In the genomic region with DNA sequence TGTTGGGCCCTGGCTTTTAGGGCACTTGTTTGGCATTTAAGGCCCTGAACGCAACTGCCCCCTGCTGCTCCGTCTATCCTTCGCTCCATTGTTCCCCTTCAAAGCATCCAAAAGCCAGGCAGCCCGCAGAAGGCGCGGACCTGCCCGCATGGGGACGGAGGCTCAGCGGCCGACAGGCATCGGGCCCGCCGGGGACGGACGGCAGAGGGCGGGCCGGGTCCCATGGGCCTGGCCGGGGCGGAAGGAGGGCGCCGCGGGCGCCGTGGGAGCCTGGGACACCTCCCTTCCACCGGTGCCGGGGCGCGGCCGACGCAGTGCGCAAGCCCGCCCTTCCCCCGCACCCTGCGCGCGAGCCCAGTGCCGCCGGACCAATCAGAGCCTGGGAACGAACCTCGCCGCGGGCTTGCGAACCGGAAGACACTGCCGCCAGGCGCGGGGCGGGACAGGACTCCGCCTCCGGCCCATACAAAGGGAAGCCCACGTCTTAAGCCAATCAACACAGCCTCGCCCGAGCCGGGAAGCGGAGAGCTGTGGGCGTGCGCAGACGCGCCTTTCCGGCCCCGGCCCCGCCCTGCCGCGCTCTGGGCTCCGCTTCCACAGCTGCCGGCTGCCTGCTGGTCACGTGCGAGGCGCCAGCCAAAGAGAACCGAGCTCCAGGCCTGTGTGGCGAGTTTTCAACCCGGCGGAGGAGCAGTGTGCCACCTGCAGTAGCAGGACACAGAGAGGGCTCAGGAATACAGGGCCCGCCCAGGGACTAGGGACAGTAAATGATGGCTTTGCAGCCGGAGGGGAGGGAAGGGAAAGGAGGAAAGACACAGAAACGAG, we compare ENCODE assay signal across 8 cellular contexts. TPM values are rescaled to one million over a fixed set of nuclear protein-coding genes. Genes with fewer than 3 reads are reported as not detected.
A peak's percentile ranks its signal among the peaks of the same experiment; 100 is the strongest.
DNase-seq lines count a peak whose midpoint lies in the region; ATAC-seq and TF ChIP-seq lines count a peak whose summit lies in the region.

No MANE protein-coding gene starts in this region.

- peaks cover 10% of the 10 kb centered on the region for H3K4me1 ChIP-seq in testis

- H3K36me3 ChIP-seq in testis (ENCODE audit: low read depth, missing control alignments), result no peaks in the 10 kb centered on the region

- peaks cover 25% of the 10 kb centered on the region for H3K4me1 Mint-ChIP-seq in activated naive CD8-positive, alpha-beta T cell (ENCODE audit: low read depth)

- peak overlapping the region; percentile 95 for H3K27ac Mint-ChIP-seq in activated naive CD8-positive, alpha-beta T cell

- ATAC-seq in HG02623 (IDR thresholded peaks at IDR 0.05; ENCODE audit: unreplicated experiment) (peak; percentile 72), SK-N-SH treated with all-trans-retinoic acid at 6 μM for 48 hours (peak; percentile 95), omental fat pad (ENCODE audit: low FRiP score) (peak; percentile 96)

- H3K27me3 Mint-ChIP-seq in activated naive CD8-positive, alpha-beta T cell, result no peaks in the 10 kb centered on the region

- 0 to 2% methylated on average over 4 to 46 of the region's 76 CpGs for WGBS in testis, 2 donors

- TF ChIP-seq CTCF in omental fat pad (IDR thresholded peaks at IDR 0.05) (no peak), testis (IDR thresholded peaks at IDR 0.05) (no peak)

- H3K27me3 ChIP-seq in testis, result no peaks in the 10 kb centered on the region

- DNase-seq in NCI-H1092 treated with DMSO at 0.1 percent for 48 hours (lab: John Stamatoyannopoulos, UW) (peak; percentile 98), glomerular visceral epithelial cell (ENCODE audit: extremely low spot score) (peak; percentile 97), omental fat pad (ENCODE audit: low spot score) (peak; percentile 72), testis (peak; percentile 95)

- TF ChIP-seq POLR2A in GM10847 (IDR thresholded peaks at IDR 0.05; ENCODE audit: extremely low read depth, insufficient read length), result peak; percentile 53
- no peak for TF ChIP-seq POLR2A in testis (IDR thresholded peaks at IDR 0.05)

- H3K9me3 Mint-ChIP-seq in activated naive CD8-positive, alpha-beta T cell (ENCODE audit: low read depth), result no peaks in the 10 kb centered on the region

- peak overlapping the region; percentile 52 to 67 for H3K4me3 ChIP-seq in testis

- intact Hi-C loops in testis (cut with DNase I; ENCODE audit: low total_unique reads), result no loop called here

- peak overlapping the region; percentile 74 to 88 for H3K27ac ChIP-seq in testis

- H3K9me3 ChIP-seq in testis, result no peaks in the 10 kb centered on the region

- peaks cover 2% of the 10 kb centered on the region for H3K36me3 Mint-ChIP-seq in activated naive CD8-positive, alpha-beta T cell

- H3K4me3 Mint-ChIP-seq in activated naive CD8-positive, alpha-beta T cell, result peak overlapping the region; percentile 92

TF ChIP-seq in SK-N-SH treated with all-trans-retinoic acid at 6 μM for 48 hours, 23 proteins besides CTCF, POLR2A, EP300 and RAD21:
- TF ChIP-seq CSDC2 (CRISPR knock-in tag; IDR thresholded peaks at IDR 0.05) (peak; percentile 12; the same call in 1 of the 2 replicates), ZFP30 (CRISPR knock-in tag; IDR thresholded peaks at IDR 0.05) (no peak), ZC3H10 (CRISPR knock-in tag; IDR thresholded peaks at IDR 0.05) (no peak)
- TF ChIP-seq, protein P1, sequence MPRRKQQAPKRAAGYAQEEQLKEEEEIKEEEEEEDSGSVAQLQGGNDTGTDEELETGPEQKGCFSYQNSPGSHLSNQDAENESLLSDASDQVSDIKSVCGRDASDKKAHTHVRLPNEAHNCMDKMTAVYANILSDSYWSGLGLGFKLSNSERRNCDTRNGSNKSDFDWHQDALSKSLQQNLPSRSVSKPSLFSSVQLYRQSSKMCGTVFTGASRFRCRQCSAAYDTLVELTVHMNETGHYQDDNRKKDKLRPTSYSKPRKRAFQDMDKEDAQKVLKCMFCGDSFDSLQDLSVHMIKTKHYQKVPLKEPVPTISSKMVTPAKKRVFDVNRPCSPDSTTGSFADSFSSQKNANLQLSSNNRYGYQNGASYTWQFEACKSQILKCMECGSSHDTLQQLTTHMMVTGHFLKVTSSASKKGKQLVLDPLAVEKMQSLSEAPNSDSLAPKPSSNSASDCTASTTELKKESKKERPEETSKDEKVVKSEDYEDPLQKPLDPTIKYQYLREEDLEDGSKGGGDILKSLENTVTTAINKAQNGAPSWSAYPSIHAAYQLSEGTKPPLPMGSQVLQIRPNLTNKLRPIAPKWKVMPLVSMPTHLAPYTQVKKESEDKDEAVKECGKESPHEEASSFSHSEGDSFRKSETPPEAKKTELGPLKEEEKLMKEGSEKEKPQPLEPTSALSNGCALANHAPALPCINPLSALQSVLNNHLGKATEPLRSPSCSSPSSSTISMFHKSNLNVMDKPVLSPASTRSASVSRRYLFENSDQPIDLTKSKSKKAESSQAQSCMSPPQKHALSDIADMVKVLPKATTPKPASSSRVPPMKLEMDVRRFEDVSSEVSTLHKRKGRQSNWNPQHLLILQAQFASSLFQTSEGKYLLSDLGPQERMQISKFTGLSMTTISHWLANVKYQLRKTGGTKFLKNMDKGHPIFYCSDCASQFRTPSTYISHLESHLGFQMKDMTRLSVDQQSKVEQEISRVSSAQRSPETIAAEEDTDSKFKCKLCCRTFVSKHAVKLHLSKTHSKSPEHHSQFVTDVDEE (CRISPR knock-in tag; IDR thresholded peaks at IDR 0.05), result 0 out of 2 replicates have a peak, but pooled peaks have one; percentile 28

RNA-seq across cellular contexts. Expression of a gene that starts 2.1 kb away (rescaled TPM):
- total RNA-seq in omental fat pad, result 10 to 100 TPM; 16.6 to 72.2 (median 36.4) TPM
- 10 to 100 TPM; 34.6 to 41.3 TPM for total RNA-seq in testis
- polyA plus RNA-seq in testis (ENCODE audit: insufficient read depth, low read depth, low replicate concordance), result 25.6 TPM

RNA-seq across cellular contexts. Expression of a gene that starts 6.7 kb away (rescaled TPM):
- total RNA-seq in omental fat pad (100 to 1,000 TPM in 1 of 4 donors, 10 to 100 TPM in 3; 85.7 to 101 (median 90.7) TPM), testis (10 to 100 TPM; 46.7 to 52.8 TPM)
- polyA plus RNA-seq in testis (ENCODE audit: insufficient read depth, low read depth, low replicate concordance), result 33.9 TPM

RNA-seq across cellular contexts. Expression of a gene that starts 16.3 kb away (rescaled TPM):
- 10 to 100 TPM in 3 of 4 donors, 1 to 10 TPM in 1; 7.8 to 33.0 (median 26.5) TPM for total RNA-seq in omental fat pad
- 1 to 10 TPM; 2.8 to 3.4 TPM for total RNA-seq in testis
- 4.8 TPM for polyA plus RNA-seq in testis (ENCODE audit: insufficient read depth, low read depth, low replicate concordance)

RNA-seq across cellular contexts. Expression of a gene that starts 23.7 kb away (rescaled TPM):
- total RNA-seq in omental fat pad (10 to 100 TPM in 1 of 4 donors, 1 to 10 TPM in 2, under 1 TPM in 1; 0.74 to 22.7 (median 3.6) TPM), testis (1 to 10 TPM in 1 of 2 donors, under 1 TPM in 1; 0.74 to 1.1 TPM)
- polyA plus RNA-seq in testis (ENCODE audit: insufficient read depth, low read depth, low replicate concordance), result 1.3 TPM

RNA-seq across cellular contexts. Expression of a gene that starts 42.2 kb away (rescaled TPM):
- total RNA-seq in omental fat pad (1 to 10 TPM in 3 of 4 donors, under 1 TPM in 1; 0.37 to 2.8 (median 1.6) TPM), testis (1 to 10 TPM; 1.7 to 4.5 TPM)
- polyA plus RNA-seq in testis (ENCODE audit: insufficient read depth, low read depth, low replicate concordance), result 2.5 TPM

Comparison
In these comparisons a context has a peak if more than half of its experiments do, and no peak if none do; other contexts are left out.
1. Peak in every context shown above with its lines: DNase-seq, ATAC-seq, H3K4me3 ChIP-seq and H3K27ac ChIP-seq.